Comparison of ENCODE assay signal across 10 cellular contexts in the genomic region with DNA sequence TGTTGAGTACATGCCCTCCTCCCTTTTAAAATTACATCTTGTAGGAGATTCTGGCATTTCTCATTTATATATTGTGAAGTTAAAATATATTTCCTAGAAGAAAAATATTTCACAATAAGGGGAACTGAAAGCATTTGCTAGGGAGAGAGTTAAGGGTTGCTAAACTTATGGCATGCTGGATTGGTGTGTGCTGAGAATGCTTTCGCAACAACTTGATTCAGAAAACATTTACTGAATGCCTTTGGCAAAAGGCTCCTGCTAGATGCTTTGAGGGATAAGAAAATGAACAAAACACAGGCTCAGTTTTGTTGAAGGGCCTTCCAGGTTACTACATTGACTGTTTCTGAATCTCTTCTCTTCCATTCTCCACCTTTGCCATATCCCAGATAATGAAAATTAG.
A peak's percentile ranks its signal among the peaks of the same experiment; 100 is the strongest.
DNase-seq lines count a peak whose midpoint lies in the region; ATAC-seq and TF ChIP-seq lines count a peak whose summit lies in the region.
"Had no signal": no experiment of that assay in that cellular context is flagged by ENCODE, and none has a peak within 500 bp of the region (broad histone marks: within the 10 kb centered on the region; RNA-seq: fewer than 3 reads in every experiment).

No MANE protein-coding gene starts in this region.

- H3K27me3 ChIP-seq in HCT116 (ENCODE audit: insufficient read depth, low read length) (no peaks in the 10 kb centered on the region), adipocyte (replicated peaks; ENCODE audit: control insufficient read depth, insufficient read depth, low read length) (no peaks in the 10 kb centered on the region), smooth muscle cell (ENCODE audit: low read depth) (no peaks in the 10 kb centered on the region), ascending aorta (no peaks in the 10 kb centered on the region)

- ATAC-seq in HCT116 (no peak), GM21576 (IDR thresholded peaks at IDR 0.05; ENCODE audit: unreplicated experiment) (no peak), GM18505 (IDR thresholded peaks at IDR 0.05; ENCODE audit: unreplicated experiment) (no peak)

- no peaks in the 10 kb centered on the region for H3K9me2 ChIP-seq in HCT116 (ENCODE audit: insufficient read depth)

- no peaks in the 10 kb centered on the region for H3K9me3 ChIP-seq in HCT116 (ENCODE audit: control insufficient read depth in 1 of 2, insufficient read depth in 1 of 2, low read depth in 1 of 2, low read length in 2 of 2)
- no peaks in the 10 kb centered on the region for H3K9me3 ChIP-seq in adipocyte (ENCODE audit: control insufficient read depth, low read length)
- H3K9me3 ChIP-seq in smooth muscle cell (replicated peaks; ENCODE audit: low read depth) = no peaks in the 10 kb centered on the region
- H3K9me3 ChIP-seq in ascending aorta = no peaks in the 10 kb centered on the region

- POLR2A ChIA-PET in HCT116 (lab: Charles Lee) = no interaction called here

- intact Hi-C loops in HCT116 (cut with micrococcal nuclease) (no loop called here), ascending aorta (cut with DNase I) (no loop called here)

- H3K79me2 ChIP-seq in HCT116 (ENCODE audit: insufficient read depth, low read length) = peaks cover 72% of the 10 kb centered on the region
- peaks cover 87% of the 10 kb centered on the region for H3K79me2 ChIP-seq in smooth muscle cell (ENCODE audit: low read depth)

- no peaks in the 10 kb centered on the region for H4K20me1 ChIP-seq in HCT116 (ENCODE audit: insufficient read depth)
- peaks cover 18% of the 10 kb centered on the region for H4K20me1 ChIP-seq in smooth muscle cell (ENCODE audit: low read depth)

- CTCF ChIA-PET in HCT116 (lab: Charles Lee) = no interaction called here

- H3F3A ChIP-seq in smooth muscle cell (ENCODE audit: low read depth) = peaks cover 5% of the 10 kb centered on the region

- 34% methylated on average over 1 of the region's 1 CpG for WGBS in smooth muscle cell (ENCODE audit: low lambda C conversion rate)

- H3K27ac ChIP-seq in HCT116 (ENCODE audit: low read depth, low read length) (no peak overlapping the region), smooth muscle cell (ENCODE audit: low read depth) (peak overlapping the region; percentile 47), ascending aorta (no peak overlapping the region)

- no peak for TF ChIP-seq CTCF in HCT116 (IDR thresholded peaks at IDR 0.05 in 2 of 3, conservative IDR thresholded peaks at IDR 0.05 in 1 of 3; ENCODE audit: borderline replicate concordance in 1 of 3, insufficient read depth in 1 of 3, low read depth in 2 of 3, low read length in 2 of 3)
- no peak for TF ChIP-seq CTCF in smooth muscle cell (IDR thresholded peaks at IDR 0.05; ENCODE audit: borderline replicate concordance, insufficient read depth, poor library complexity, severe bottlenecking)
- no peak for TF ChIP-seq CTCF in ascending aorta (IDR thresholded peaks at IDR 0.05)

- DNase-seq in HCT116 (ENCODE audit: low read depth, low spot score) (no peak), adipocyte (ENCODE audit: low read depth) (peak; percentile 96), hepatic stellate cell (ENCODE audit: low spot score) (peak; percentile 54), smooth muscle cell (lab: John Stamatoyannopoulos, UW; ENCODE audit: unreplicated experiment) (no peak), ascending aorta (ENCODE audit: low spot score in 2 of 2) (no peak)
- DNase-seq in activated CD4-positive, alpha-beta T cell treated with anti-CD3 and anti-CD28 coated beads, Interleukin-2, amount 50 U/mL, for 1 hour = no peak
- DNase-seq: effector CD4-positive, alpha-beta T cell; T-helper 9 cell had no signal

- RAD21 ChIA-PET in HCT116 (lab: Charles Lee; ENCODE audit: low non-redundant PET in 1 of 2, low total read pairs in 2 of 2, uncharacterized antibody in 2 of 2, unreplicated experiment in 2 of 2) = no interaction called here

- H3K36me3 ChIP-seq in HCT116 (ENCODE audit: control insufficient read depth in 1 of 2, insufficient read depth in 2 of 2, low read length in 2 of 2) = no peaks in the 10 kb centered on the region
- H3K36me3 ChIP-seq in adipocyte (ENCODE audit: control insufficient read depth, insufficient read depth, low read length, severe bottlenecking) = no peaks in the 10 kb centered on the region
- H3K36me3 ChIP-seq in smooth muscle cell (ENCODE audit: low read depth) = no peaks in the 10 kb centered on the region
- H3K36me3 ChIP-seq in ascending aorta = no peaks in the 10 kb centered on the region

- peaks cover 0 to 10% of the 10 kb centered on the region in 2 experiments; a peak in 1 of 4 replicates for H3K4me1 ChIP-seq in HCT116 (ENCODE audit: control insufficient read depth in 1 of 2, insufficient read depth in 2 of 2, low read length in 2 of 2)
- peaks cover 72% of the 10 kb centered on the region for H3K4me1 ChIP-seq in adipocyte (ENCODE audit: control insufficient read depth, insufficient read depth, low read length)
- H3K4me1 ChIP-seq in smooth muscle cell (ENCODE audit: low read depth) = peaks cover 37% of the 10 kb centered on the region
- H3K4me1 ChIP-seq in ascending aorta = peaks cover 0 to 47% of the 10 kb centered on the region in 2 donors

- H3K9ac ChIP-seq in HCT116 (ENCODE audit: low read length) = no peak overlapping the region
- H3K9ac ChIP-seq in adipocyte (ENCODE audit: low read length) = peak overlapping the region; percentile 51
- H3K9ac ChIP-seq in smooth muscle cell (ENCODE audit: low read depth) = no peak overlapping the region

- H3K4me3 ChIP-seq in HCT116 (replicated peaks in 1 of 2; ENCODE audit: low read depth in 1 of 2, low read length in 2 of 2) (no peak overlapping the region), adipocyte (ENCODE audit: low read length) (no peak overlapping the region), smooth muscle cell (no peak overlapping the region), ascending aorta (no peak overlapping the region)

- TF ChIP-seq RAD21 in HCT116 (IDR thresholded peaks at IDR 0.05; ENCODE audit: low read depth) = no peak

- H2AFZ ChIP-seq in HCT116 (ENCODE audit: low read depth, low read length, poor library complexity, severe bottlenecking) = no peak overlapping the region
- H2AFZ ChIP-seq in smooth muscle cell (ENCODE audit: low read depth) = no peak overlapping the region

- TF ChIP-seq POLR2A in HCT116 (IDR thresholded peaks at IDR 0.05; ENCODE audit: borderline replicate concordance, extremely low read depth, insufficient read depth, insufficient read length) = no peak
- TF ChIP-seq POLR2A in GM18505 (IDR thresholded peaks at IDR 0.05; ENCODE audit: borderline replicate concordance, extremely low read depth, insufficient read depth, insufficient read length) = no peak

- H3K4me2 ChIP-seq in HCT116 (ENCODE audit: low read length) = no peak overlapping the region
- H3K4me2 ChIP-seq in smooth muscle cell = peak overlapping the region; percentile 54

- BruUV-seq in HCT116 (replicated peaks; lab: Mats Ljungman, UMichigan) = no TSS peak

TF ChIP-seq in HCT116, 20 proteins besides CTCF, POLR2A, EP300 and RAD21:
- TF ChIP-seq, protein P1, sequence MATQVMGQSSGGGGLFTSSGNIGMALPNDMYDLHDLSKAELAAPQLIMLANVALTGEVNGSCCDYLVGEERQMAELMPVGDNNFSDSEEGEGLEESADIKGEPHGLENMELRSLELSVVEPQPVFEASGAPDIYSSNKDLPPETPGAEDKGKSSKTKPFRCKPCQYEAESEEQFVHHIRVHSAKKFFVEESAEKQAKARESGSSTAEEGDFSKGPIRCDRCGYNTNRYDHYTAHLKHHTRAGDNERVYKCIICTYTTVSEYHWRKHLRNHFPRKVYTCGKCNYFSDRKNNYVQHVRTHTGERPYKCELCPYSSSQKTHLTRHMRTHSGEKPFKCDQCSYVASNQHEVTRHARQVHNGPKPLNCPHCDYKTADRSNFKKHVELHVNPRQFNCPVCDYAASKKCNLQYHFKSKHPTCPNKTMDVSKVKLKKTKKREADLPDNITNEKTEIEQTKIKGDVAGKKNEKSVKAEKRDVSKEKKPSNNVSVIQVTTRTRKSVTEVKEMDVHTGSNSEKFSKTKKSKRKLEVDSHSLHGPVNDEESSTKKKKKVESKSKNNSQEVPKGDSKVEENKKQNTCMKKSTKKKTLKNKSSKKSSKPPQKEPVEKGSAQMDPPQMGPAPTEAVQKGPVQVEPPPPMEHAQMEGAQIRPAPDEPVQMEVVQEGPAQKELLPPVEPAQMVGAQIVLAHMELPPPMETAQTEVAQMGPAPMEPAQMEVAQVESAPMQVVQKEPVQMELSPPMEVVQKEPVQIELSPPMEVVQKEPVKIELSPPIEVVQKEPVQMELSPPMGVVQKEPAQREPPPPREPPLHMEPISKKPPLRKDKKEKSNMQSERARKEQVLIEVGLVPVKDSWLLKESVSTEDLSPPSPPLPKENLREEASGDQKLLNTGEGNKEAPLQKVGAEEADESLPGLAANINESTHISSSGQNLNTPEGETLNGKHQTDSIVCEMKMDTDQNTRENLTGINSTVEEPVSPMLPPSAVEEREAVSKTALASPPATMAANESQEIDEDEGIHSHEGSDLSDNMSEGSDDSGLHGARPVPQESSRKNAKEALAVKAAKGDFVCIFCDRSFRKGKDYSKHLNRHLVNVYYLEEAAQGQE (IDR thresholded peaks at IDR 0.05; ENCODE audit: low read depth) = no peak
- TF ChIP-seq CEBPB (IDR thresholded peaks at IDR 0.05; ENCODE audit: low read depth) = 0 out of 2 replicates have a peak, but pooled peaks have one; percentile 33

Comparison
In these comparisons a context has a peak if more than half of its experiments do, and no peak if none do; other contexts are left out.
1. DNase-seq: peak in adipocyte (single experiment) and hepatic stellate cell (single experiment); none in HCT116 (single experiment), smooth muscle cell (single experiment), ascending aorta (0 of 2) and activated CD4-positive, alpha-beta T cell treated with anti-CD3 and anti-CD28 coated beads, Interleukin-2, amount 50 U/mL, for 1 hour (single experiment).